14 cellular contexts compared by ENCODE assay signal in genomic region chr9:136599811-136600660, GRCh38. TPM values are rescaled to one million over a fixed set of nuclear protein-coding genes. Genes with fewer than 3 reads are reported as not detected.
A peak's percentile ranks its signal among the peaks of the same experiment; 100 is the strongest.
DNase-seq lines count a peak whose midpoint lies in the region; ATAC-seq and TF ChIP-seq lines count a peak whose summit lies in the region.
"Had no signal": no experiment of that assay in that cellular context is flagged by ENCODE, and none has a peak within 500 bp of the region (broad histone marks: within the 10 kb centered on the region; RNA-seq: fewer than 3 reads in every experiment).

No MANE protein-coding gene starts in this region.

- H3K27me3 ChIP-seq in SJCRH30: peaks cover 70% of the 10 kb centered on the region

- no peaks in the 10 kb centered on the region for H3K9me3 ChIP-seq in SJCRH30 (replicated peaks)
- H3K9me3 ChIP-seq: neutrophil had no signal

- H3K27ac ChIP-seq in SJCRH30: no peak overlapping the region
- H3K27ac ChIP-seq: neutrophil, VCaP had no signal

- H3K4me3 ChIP-seq in SJCRH30: no peak overlapping the region

- no peak for ATAC-seq in SK-N-SH treated with all-trans-retinoic acid at 6 μM for 48 hours
- ATAC-seq in GM18870 (IDR thresholded peaks at IDR 0.05; ENCODE audit: unreplicated experiment): no peak

- H3K4me1 ChIP-seq in SJCRH30: peaks cover 27% of the 10 kb centered on the region

- no peaks in the 10 kb centered on the region for H3K36me3 ChIP-seq in SJCRH30
- H3K36me3 ChIP-seq: neutrophil had no signal

- DNase-seq in ELF-1 (ENCODE audit: low read depth, low spot score): peak; percentile 63
- peak; percentile 47 to 64 for DNase-seq in SJCRH30
- DNase-seq in hippocampal formation (lab: John Stamatoyannopoulos, UW): peak; percentile 78 to 84
- DNase-seq in nucleus accumbens (lab: John Stamatoyannopoulos, UW): peak in 52 of 56 donors; percentile 12 to 91 (median 76)
- no peak for DNase-seq in KG1 (lab: John Stamatoyannopoulos, UW)
- no peak for DNase-seq in GDM1 (lab: John Stamatoyannopoulos, UW)
- DNase-seq: activated CD4-positive, alpha-beta memory T cell treated with anti-CD3 and anti-CD28 coated beads, Interleukin-2, amount 10 ng/mL, durations not matched to agents 7 days and 5 days; cerebellar nuclear complex; DMS 273 treated with DMSO at 0.1 percent for 48 hours; HFFc6 had no signal

TF ChIP-seq in SK-N-SH treated with all-trans-retinoic acid at 6 μM for 48 hours, 23 proteins besides CTCF, POLR2A, EP300 and RAD21:
- TF ChIP-seq TCF4 (CRISPR knock-in tag; IDR thresholded peaks at IDR 0.05; ENCODE audit: borderline replicate concordance) (no peak), SNAI2 (CRISPR knock-in tag; IDR thresholded peaks at IDR 0.05) (no peak), ARNTL (CRISPR knock-in tag; IDR thresholded peaks at IDR 0.05; ENCODE audit: borderline replicate concordance, low read depth) (no peak), PPARA (CRISPR knock-in tag; IDR thresholded peaks at IDR 0.05; ENCODE audit: borderline replicate concordance) (no peak)

RNA-seq across cellular contexts. Expression of gene NOTCH1, which starts 54.2 kb away (rescaled TPM):
- 25.8 and 28.5 TPM in 2 replicates for total RNA-seq in SJCRH30 (2014; rRNA removed; shearing (Covaris generic))

Comparison
In these comparisons a context has a peak if more than half of its experiments do, and no peak if none do; other contexts are left out.
1. DNase-seq: peak in ELF-1 (single experiment), SJCRH30 (2 of 2), hippocampal formation (2 of 2) and nucleus accumbens (52 of 56); none in KG1 (single experiment) and GDM1 (single experiment).